33 cellular contexts compared by ENCODE assay signal in genomic region chr18:9221661-9222060, GRCh38.
"Had no signal": no experiment of that assay in that cellular context is flagged by ENCODE, and none has a peak within 500 bp of the region (broad histone marks: within the 10 kb centered on the region; RNA-seq: fewer than 3 reads in every experiment).

No MANE protein-coding gene starts in this region.

- H3K9me3 Mint-ChIP-seq: activated CD4-positive, alpha-beta T cell treated with anti-CD3 and anti-CD28 coated beads, Interleukin-2, amount 10 ng/mL, durations not matched to agents 24 days and 14 days; activated naive CD4-positive, alpha-beta T cell treated with anti-CD3 and anti-CD28 coated beads, Interleukin-2, amount 50 U/mL, for 24 hours; activated T-cell treated with anti-CD3 and anti-CD28 coated beads, Interleukin-2, amount 50 U/mL, for 4 hours; activated T-helper 2 cell treated with anti-CD3 and anti-CD28 coated beads, Interferon-gamma antibody, Interleukin-2, Interleukin-4, amounts not matched to agents 10 μg/mL and 5 μg/mL and 100 μg/mL, durations not matched to agents 14 hours and 24 hours and 36 hours; brain; IgD-negative memory B cell; T-cell had no signal

- H3K4me3 Mint-ChIP-seq: activated CD4-positive, alpha-beta T cell treated with anti-CD3 and anti-CD28 coated beads, Interleukin-2, amount 10 ng/mL, durations not matched to agents 24 days and 14 days; activated naive CD4-positive, alpha-beta T cell treated with anti-CD3 and anti-CD28 coated beads, Interleukin-2, amount 50 U/mL, for 24 hours; activated T-cell treated with anti-CD3 and anti-CD28 coated beads, Interleukin-2, amount 50 U/mL, for 4 hours; brain; IgD-negative memory B cell; T-cell had no signal

- H3K27ac Mint-ChIP-seq: activated CD4-positive, alpha-beta T cell treated with anti-CD3 and anti-CD28 coated beads, Interleukin-2, amount 10 ng/mL, durations not matched to agents 24 days and 14 days; activated T-helper 2 cell treated with anti-CD3 and anti-CD28 coated beads, Interferon-gamma antibody, Interleukin-2, Interleukin-4, amounts not matched to agents 10 μg/mL and 5 μg/mL and 100 μg/mL, durations not matched to agents 14 hours and 24 hours and 36 hours; T-cell had no signal

- DNase-seq: activated CD4-positive, alpha-beta T cell treated with anti-CD3 and anti-CD28 coated beads, Interleukin-2, amount 10 ng/mL, durations not matched to agents 24 days and 14 days; activated CD4-positive, alpha-beta T cell treated with anti-CD3 and anti-CD28 coated beads, Interleukin-2, amount 50 U/mL, for 4 hours; activated CD8-positive, alpha-beta memory T cell treated with anti-CD3 and anti-CD28 coated beads, Interleukin-2, amount 50 U/mL, for 4 hours; activated gamma-delta T cell; activated naive CD4-positive, alpha-beta T cell treated with Interleukin-2 at 50 U/mL for 16 hours; activated T-cell treated with anti-CD3 and anti-CD28 coated beads for 4 hours; activated T-cell treated with anti-CD3 and anti-CD28 coated beads, Interleukin-2, amount 50 U/mL, for 4 hours; anterior cingulate cortex; caudate nucleus; Kasumi-1; KBM-7; MM.1S; MV-4-11; NCI-H1092; NCI-H1436 treated with DMSO at 0.1 percent for 48 hours; NCI-H1694 treated with DMSO at 0.1 percent for 48 hours; NCI-H2029 treated with DMSO at 0.1 percent for 48 hours; NCI-H2107; NCI-H2171; NCI-H510A; NCI-H526; NCI-H748 treated with DMSO at 0.1 percent for 48 hours; PC-9; SIG-M5; T-cell; T-helper 2 cell; T1000 had no signal

- ATAC-seq: activated T-cell treated with anti-CD3 and anti-CD28 coated beads, Interleukin-2, amount 50 U/mL, for 4 hours; Right ventricle myocardium inferior; SK-N-SH treated with all-trans-retinoic acid at 6 μM for 48 hours; T-cell had no signal

- H3K27me3 Mint-ChIP-seq: activated CD4-positive, alpha-beta T cell treated with anti-CD3 and anti-CD28 coated beads, Interleukin-2, amount 10 ng/mL, durations not matched to agents 24 days and 14 days; activated naive CD4-positive, alpha-beta T cell treated with anti-CD3 and anti-CD28 coated beads, Interleukin-2, amount 50 U/mL, for 24 hours; brain; IgD-negative memory B cell; T-cell had no signal

- H3K4me1 Mint-ChIP-seq: brain had no signal
